Comparison of ENCODE assay signal across 37 cellular contexts in genomic region chr10:78604286-78604685, GRCh38.
"Had no signal": no experiment of that assay in that cellular context is flagged by ENCODE, and none has a peak within 500 bp of the region (broad histone marks: within the 10 kb centered on the region; RNA-seq: fewer than 3 reads in every experiment).

No MANE protein-coding gene starts in this region.

- H3K9me3 ChIP-seq: body of pancreas, colonic mucosa had no signal

- H3K27ac ChIP-seq: adrenal gland, body of pancreas, breast epithelium, cardiac muscle cell, colonic mucosa, dorsolateral prefrontal cortex, epithelial cell of prostate, esophagus squamous epithelium, gastroesophageal sphincter had no signal

- H3K36me3 ChIP-seq: adrenal gland, breast epithelium, cardiac muscle cell, colonic mucosa, esophagus squamous epithelium, gastroesophageal sphincter had no signal

- ATAC-seq: activated naive CD8-positive, alpha-beta T cell treated with anti-CD3 and anti-CD28 coated beads, Interleukin-2, amount 50 U/mL, for 24 hours; body of pancreas; effector memory CD8-positive, alpha-beta T cell; gastroesophageal sphincter; T-helper 17 cell; WTC11 had no signal

- H3K36me3 Mint-ChIP-seq: activated naive CD4-positive, alpha-beta T cell treated with anti-CD3 and anti-CD28 coated beads, Interleukin-2, amount 50 U/mL, for 24 hours; activated naive CD8-positive, alpha-beta T cell treated with anti-CD3 and anti-CD28 coated beads for 36 hours had no signal

- H3K4me1 ChIP-seq: adrenal gland, body of pancreas, breast epithelium, colonic mucosa, esophagus squamous epithelium, gastroesophageal sphincter had no signal

- H3K4me1 Mint-ChIP-seq: activated CD4-positive, alpha-beta memory T cell treated with anti-CD3 and anti-CD28 coated beads, Interleukin-2, amount 10 ng/mL, durations not matched to agents 7 days and 5 days; activated CD4-positive, alpha-beta T cell treated with anti-CD3 and anti-CD28 coated beads, Interleukin-2, amount 10 ng/mL, durations not matched to agents 7 days and 5 days; activated naive CD4-positive, alpha-beta T cell treated with anti-CD3 and anti-CD28 coated beads, Interleukin-2, amount 50 U/mL, for 24 hours; activated naive CD8-positive, alpha-beta T cell treated with anti-CD3 and anti-CD28 coated beads for 36 hours; T-helper 17 cell; WTC11 had no signal

- H3K4me3 Mint-ChIP-seq: activated CD4-positive, alpha-beta memory T cell treated with anti-CD3 and anti-CD28 coated beads, Interleukin-2, amount 10 ng/mL, durations not matched to agents 7 days and 5 days; activated CD4-positive, alpha-beta T cell treated with anti-CD3 and anti-CD28 coated beads, Interleukin-2, amount 10 ng/mL, durations not matched to agents 7 days and 5 days; activated naive CD4-positive, alpha-beta T cell treated with anti-CD3 and anti-CD28 coated beads for 36 hours; activated naive CD4-positive, alpha-beta T cell treated with anti-CD3 and anti-CD28 coated beads, Interleukin-2, amount 50 U/mL, for 24 hours; activated naive CD8-positive, alpha-beta T cell treated with anti-CD3 and anti-CD28 coated beads for 36 hours; activated naive CD8-positive, alpha-beta T cell treated with anti-CD3 and anti-CD28 coated beads, Interleukin-2, amount 50 U/mL, for 24 hours; activated T-helper 1 cell treated with anti-CD3 and anti-CD28 coated beads, Interleukin-12 subunit alpha, Interleukin-12 subunit beta, Interleukin-2, Interleukin-4 antibody, amounts not matched to agents 30 ng/mL and 10 ng/mL and 1 ng/mL, durations not matched to agents 14 hours and 24 hours and 36 hours; dendritic cell treated with granulocyte-macrophage colony-stimulating factor and Interleukin-4, amounts not matched to agents 40 ng/mL and 50 ng/mL, for 4 days; effector memory CD8-positive, alpha-beta T cell; T-helper 17 cell; T-helper 2 cell treated with Interferon-gamma antibody and Interleukin-4, amounts not matched to agents 5 μg/mL and 100 μg/mL, for 36 hours; WTC11 had no signal

- H3K4me3 ChIP-seq: adrenal gland, body of pancreas, breast epithelium, cardiac muscle cell, colonic mucosa, dorsolateral prefrontal cortex, esophagus squamous epithelium, gastroesophageal sphincter had no signal

- H3K27ac Mint-ChIP-seq: activated CD4-positive, alpha-beta memory T cell treated with anti-CD3 and anti-CD28 coated beads, Interleukin-2, amount 10 ng/mL, durations not matched to agents 7 days and 5 days; activated CD4-positive, alpha-beta T cell treated with anti-CD3 and anti-CD28 coated beads, Interleukin-2, amount 10 ng/mL, durations not matched to agents 7 days and 5 days; activated naive CD4-positive, alpha-beta T cell treated with anti-CD3 and anti-CD28 coated beads for 36 hours; activated naive CD4-positive, alpha-beta T cell treated with anti-CD3 and anti-CD28 coated beads, Interleukin-2, amount 50 U/mL, for 24 hours; activated naive CD8-positive, alpha-beta T cell treated with anti-CD3 and anti-CD28 coated beads for 36 hours; activated naive CD8-positive, alpha-beta T cell treated with anti-CD3 and anti-CD28 coated beads, Interleukin-2, amount 50 U/mL, for 24 hours; activated T-helper 1 cell treated with anti-CD3 and anti-CD28 coated beads, Interleukin-12 subunit alpha, Interleukin-12 subunit beta, Interleukin-2, Interleukin-4 antibody, amounts not matched to agents 30 ng/mL and 10 ng/mL and 1 ng/mL, durations not matched to agents 14 hours and 24 hours and 36 hours; activated T-helper 2 cell treated with anti-CD3 and anti-CD28 coated beads, Interferon-gamma antibody, Interleukin-2, Interleukin-4, amounts not matched to agents 10 μg/mL and 5 μg/mL and 100 μg/mL, durations not matched to agents 14 hours and 24 hours and 36 hours; dendritic cell treated with granulocyte-macrophage colony-stimulating factor and Interleukin-4, amounts not matched to agents 40 ng/mL and 50 ng/mL, for 4 days; effector memory CD8-positive, alpha-beta T cell; T-helper 17 cell; T-helper 2 cell treated with Interferon-gamma antibody and Interleukin-4, amounts not matched to agents 5 μg/mL and 100 μg/mL, for 36 hours; WTC11 had no signal

- H3K9me3 Mint-ChIP-seq: activated CD4-positive, alpha-beta memory T cell treated with anti-CD3 and anti-CD28 coated beads, Interleukin-2, amount 10 ng/mL, durations not matched to agents 7 days and 5 days; dendritic cell treated with granulocyte-macrophage colony-stimulating factor and Interleukin-4, amounts not matched to agents 40 ng/mL and 50 ng/mL, for 4 days; effector memory CD8-positive, alpha-beta T cell; T-helper 2 cell treated with Interferon-gamma antibody and Interleukin-4, amounts not matched to agents 5 μg/mL and 100 μg/mL, for 36 hours had no signal

- DNase-seq: activated CD4-positive, alpha-beta memory T cell treated with anti-CD3 and anti-CD28 coated beads, Interleukin-2, amount 10 ng/mL, durations not matched to agents 7 days and 5 days; activated CD4-positive, alpha-beta T cell treated with anti-CD3 and anti-CD28 coated beads for 1 hour; activated CD4-positive, alpha-beta T cell treated with anti-CD3 and anti-CD28 coated beads for 4 hours; activated CD4-positive, alpha-beta T cell treated with anti-CD3 and anti-CD28 coated beads, Interleukin-2, amount 10 ng/mL, durations not matched to agents 7 days and 5 days; activated CD4-positive, alpha-beta T cell treated with anti-CD3 and anti-CD28 coated beads, Interleukin-2, amount 50 U/mL, for 4 hours; activated CD8-positive, alpha-beta memory T cell treated with anti-CD3 and anti-CD28 coated beads, Interleukin-2, amount 50 U/mL, for 4 hours; activated effector memory CD4-positive, alpha-beta T cell treated with anti-CD3 and anti-CD28 coated beads, Interleukin-2, amount 50 U/mL, for 16 hours; activated naive CD4-positive, alpha-beta T cell treated with anti-CD3 and anti-CD28 coated beads for 36 hours; activated naive CD8-positive, alpha-beta T cell treated with anti-CD3 and anti-CD28 coated beads for 36 hours; activated naive CD8-positive, alpha-beta T cell treated with anti-CD3 and anti-CD28 coated beads, Interleukin-2, amount 50 U/mL, for 24 hours; activated T-cell treated with anti-CD3 and anti-CD28 coated beads, Interleukin-2, amount 50 U/mL, for 1 hour; activated T-cell treated with anti-CD3 and anti-CD28 coated beads, Interleukin-2, amount 50 U/mL, for 48 hours; adrenal gland; amygdala; aorta; body of pancreas; central memory CD4-positive, alpha-beta T cell; cerebellar nuclear complex; colonic mucosa; dorsolateral prefrontal cortex; effector CD4-positive, alpha-beta T cell; effector memory CD8-positive, alpha-beta T cell; esophagus squamous epithelium; foreskin melanocyte; T-helper 1 cell; T-helper 17 cell; T1000 had no signal

- H3K27me3 Mint-ChIP-seq: activated naive CD4-positive, alpha-beta T cell treated with anti-CD3 and anti-CD28 coated beads, Interleukin-2, amount 50 U/mL, for 24 hours; activated naive CD8-positive, alpha-beta T cell treated with anti-CD3 and anti-CD28 coated beads for 36 hours had no signal

- H3K27me3 ChIP-seq: adrenal gland, body of pancreas, breast epithelium, cardiac muscle cell, colonic mucosa, dorsolateral prefrontal cortex, gastroesophageal sphincter had no signal
